Comparison of ENCODE assay signal across 12 cellular contexts in the genomic region with DNA sequence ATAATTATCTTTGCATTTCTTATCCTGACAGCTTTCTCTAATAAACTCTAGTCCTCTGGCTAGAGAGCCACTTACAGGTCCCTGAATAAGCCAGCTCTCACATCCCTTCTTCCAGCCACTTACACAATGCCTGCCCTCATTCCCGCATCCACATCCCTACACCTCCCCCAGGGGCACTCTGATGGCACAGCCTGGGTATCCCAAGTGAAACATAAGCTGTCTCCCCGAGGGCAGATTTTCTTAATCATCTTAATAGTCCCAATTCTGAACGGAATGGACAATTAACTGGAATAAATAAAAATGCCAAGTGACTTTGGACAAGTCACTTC. TPM values are rescaled to one million over a fixed set of nuclear protein-coding genes. Genes with fewer than 3 reads are reported as not detected.
A peak's percentile ranks its signal among the peaks of the same experiment; 100 is the strongest.
DNase-seq lines count a peak whose midpoint lies in the region; ATAC-seq and TF ChIP-seq lines count a peak whose summit lies in the region.
"Had no signal": no experiment of that assay in that cellular context is flagged by ENCODE, and none has a peak within 500 bp of the region (broad histone marks: within the 10 kb centered on the region; RNA-seq: fewer than 3 reads in every experiment).

No MANE protein-coding gene starts in this region.

- no peak overlapping the region for H3K14ac ChIP-seq in H9 (ENCODE audit: insufficient read depth, low read length)

- no peak overlapping the region for H2BK120ac ChIP-seq in H9 (ENCODE audit: low read depth, low read length, poor library complexity, severe bottlenecking)

- H3K18ac ChIP-seq in H9 (ENCODE audit: insufficient read length, low read depth, low read length): no peak overlapping the region

- no peak overlapping the region for H3K4me3 ChIP-seq in adipocyte (ENCODE audit: low read length)
- H3K4me3 ChIP-seq in mesodermal cell (ENCODE audit: extremely low read depth, insufficient read depth, low read length, poor library complexity, severe bottlenecking): no peak overlapping the region
- no peak overlapping the region for H3K4me3 ChIP-seq in thoracic aorta

- H4K20me1 ChIP-seq in H9 (ENCODE audit: control insufficient read depth, insufficient read depth, insufficient read length): peaks cover 4% of the 10 kb centered on the region

- H3K27me3 Mint-ChIP-seq in activated T-cell treated with anti-CD3 and anti-CD28 coated beads, Interleukin-2, amount 50 U/mL, for 72 hours (ENCODE audit: low read depth): no peaks in the 10 kb centered on the region
- H3K27me3 Mint-ChIP-seq in H9 (ENCODE audit: low read depth): peaks cover 51% of the 10 kb centered on the region

- H3K27ac Mint-ChIP-seq in activated T-cell treated with anti-CD3 and anti-CD28 coated beads, Interleukin-2, amount 50 U/mL, for 72 hours: peak overlapping the region; percentile 41
- H3K27ac Mint-ChIP-seq in H9: peak overlapping the region in 1 of 3 experiments; percentile 23; a peak in 1 of 7 replicates

- peaks cover 9% of the 10 kb centered on the region for H3K23me2 ChIP-seq in H9 (ENCODE audit: insufficient read length, low read depth, low read length, poor library complexity, severe bottlenecking)

- DNase-seq in activated T-cell treated with anti-CD3 and anti-CD28 coated beads, Interleukin-2, amount 50 U/mL, for 72 hours: no peak
- DNase-seq in activated T-cell treated with anti-CD3 and anti-CD28 coated beads, Interleukin-2, amount 50 U/mL, for 48 hours: no peak
- DNase-seq in adipocyte (ENCODE audit: low read depth) (no peak), thoracic aorta (ENCODE audit: low spot score) (no peak), GM19240 (ENCODE audit: insufficient read length, low spot score) (no peak), NCI-H524 treated with DMSO at 0.1 percent for 48 hours (lab: John Stamatoyannopoulos, UW) (no peak), H9 (no peak)
- DNase-seq: activated T-cell treated with anti-CD3 and anti-CD28 coated beads for 4 hours, AML-193, Karpas-422 had no signal

- H3K36me3 ChIP-seq in adipocyte (ENCODE audit: control insufficient read depth, insufficient read depth, low read length, severe bottlenecking) (peaks cover 44% of the 10 kb centered on the region), mesodermal cell (ENCODE audit: control insufficient read depth, insufficient read depth, low read length) (peaks cover 60% of the 10 kb centered on the region), thoracic aorta (peaks cover 26% of the 10 kb centered on the region)
- H3K36me3 ChIP-seq: neutrophil had no signal

- no peaks in the 10 kb centered on the region for H3K79me1 ChIP-seq in H9 (ENCODE audit: insufficient read depth, low read depth, low read length, poor library complexity, severe bottlenecking)

- H3K27ac ChIP-seq in mesodermal cell (ENCODE audit: low read depth, low read length, severe bottlenecking) (peak overlapping the region; percentile 95), thoracic aorta (peak overlapping the region; percentile 72 to 87), H9 (ENCODE audit: insufficient read length, low read depth, low read length) (no peak overlapping the region)
- H3K27ac ChIP-seq: neutrophil had no signal

- H3K9me3 ChIP-seq in adipocyte (ENCODE audit: control insufficient read depth, low read length) (no peaks in the 10 kb centered on the region), mesodermal cell (ENCODE audit: control insufficient read depth, low read length) (no peaks in the 10 kb centered on the region), thoracic aorta (no peaks in the 10 kb centered on the region), H9 (ENCODE audit: control insufficient read depth, low read depth, low read length) (no peaks in the 10 kb centered on the region)
- H3K9me3 ChIP-seq: neutrophil had no signal

- peaks cover 61% of the 10 kb centered on the region for H3K4me1 Mint-ChIP-seq in activated T-cell treated with anti-CD3 and anti-CD28 coated beads, Interleukin-2, amount 50 U/mL, for 72 hours (ENCODE audit: low read depth)
- H3K4me1 Mint-ChIP-seq in H9: peaks cover 74 to 89% of the 10 kb centered on the region in 2 experiments

- H3K79me2 ChIP-seq in H9 (ENCODE audit: insufficient read depth, low read length): no peaks in the 10 kb centered on the region

- H3K27me3 ChIP-seq in adipocyte (replicated peaks; ENCODE audit: control insufficient read depth, insufficient read depth, low read length) (no peaks in the 10 kb centered on the region), thoracic aorta (replicated peaks; ENCODE audit: insufficient read depth) (no peaks in the 10 kb centered on the region), H9 (ENCODE audit: insufficient read depth, low read length) (peaks cover 7% of the 10 kb centered on the region; the same call in 1 of the 2 replicates)

- H2BK15ac ChIP-seq in H9 (ENCODE audit: low read depth, low read length): no peak overlapping the region

- H4K8ac ChIP-seq in H9 (replicated peaks; ENCODE audit: insufficient read length, low read depth, low read length): no peak overlapping the region

- H2AK5ac ChIP-seq in H9 (ENCODE audit: insufficient read length, low read length): no peak overlapping the region

- H3K4ac ChIP-seq in H9 (ENCODE audit: low read depth, low read length): no peak overlapping the region

- no peak overlapping the region for H2BK20ac ChIP-seq in H9 (ENCODE audit: low read depth, low read length, poor library complexity, severe bottlenecking)

- no peak overlapping the region for H4K91ac ChIP-seq in H9 (ENCODE audit: insufficient read length, low read depth, low read length)

- no peak overlapping the region for H3K56ac ChIP-seq in H9 (ENCODE audit: insufficient read length, low read depth, low read length)

- no peak overlapping the region for H2AFZ ChIP-seq in H9 (ENCODE audit: low read length)

- no peak overlapping the region for H4K5ac ChIP-seq in H9 (ENCODE audit: insufficient read length, low read depth, low read length)

- no peak for ATAC-seq in activated T-cell treated with anti-CD3 and anti-CD28 coated beads, Interleukin-2, amount 50 U/mL, for 72 hours (replicated peaks in 1 of 2)
- no peak for ATAC-seq in thoracic aorta (ENCODE audit: insufficient number of reproducible peaks, low FRiP score, low read depth)

- H3K4me3 Mint-ChIP-seq in activated T-cell treated with anti-CD3 and anti-CD28 coated beads, Interleukin-2, amount 50 U/mL, for 72 hours: peak overlapping the region; percentile 8 to 12
- peak overlapping the region in 1 of 2 experiments; percentile 18; a peak in 2 of 5 replicates for H3K4me3 Mint-ChIP-seq in H9

- H3K36me3 Mint-ChIP-seq in activated T-cell treated with anti-CD3 and anti-CD28 coated beads, Interleukin-2, amount 50 U/mL, for 72 hours (ENCODE audit: insufficient read depth in 2 of 2): peaks cover 3 to 11% of the 10 kb centered on the region in 2 donors
- H3K36me3 Mint-ChIP-seq in H9 (ENCODE audit: insufficient read depth in 1 of 3, low read depth in 3 of 3): peaks cover 20 to 57% (median 48%) of the 10 kb centered on the region in 3 experiments; a peak in 6 of 7 replicates

- TF ChIP-seq CTCF in thoracic aorta (IDR thresholded peaks at IDR 0.05) (no peak), H9 (conservative IDR thresholded peaks at IDR 0.05) (no peak)

- H3K23ac ChIP-seq in H9 (ENCODE audit: insufficient read length, low read depth, low read length): no peak overlapping the region

- H3T11ph ChIP-seq in H9 (ENCODE audit: low read length): no peak overlapping the region

- H2BK5ac ChIP-seq in H9 (ENCODE audit: insufficient read length, low read length): no peak overlapping the region

- H3K4me1 ChIP-seq in adipocyte (ENCODE audit: control insufficient read depth, insufficient read depth, low read length) (peaks cover 54% of the 10 kb centered on the region), mesodermal cell (ENCODE audit: control insufficient read depth, insufficient read depth, low read length, poor library complexity, severe bottlenecking) (peaks cover 62% of the 10 kb centered on the region), thoracic aorta (ENCODE audit: control insufficient read depth in 1 of 2, low read depth in 2 of 2) (peaks cover 20 to 67% of the 10 kb centered on the region in 2 donors), H9 (ENCODE audit: insufficient read depth, low read length) (peaks cover 12% of the 10 kb centered on the region)

- H3K4me2 ChIP-seq in H9 (ENCODE audit: insufficient read depth, insufficient read length, low read length): no peak overlapping the region

- H3K9ac ChIP-seq in adipocyte (ENCODE audit: low read length) (peak overlapping the region; percentile 30), H9 (ENCODE audit: extremely low read depth, insufficient read length, low read length) (no peak overlapping the region)

- no peak overlapping the region for H2BK12ac ChIP-seq in H9 (ENCODE audit: insufficient read length, low read depth, low read length)

- H3K9me3 Mint-ChIP-seq in activated T-cell treated with anti-CD3 and anti-CD28 coated beads, Interleukin-2, amount 50 U/mL, for 72 hours: no peaks in the 10 kb centered on the region
- H3K9me3 Mint-ChIP-seq in H9: no peaks in the 10 kb centered on the region

- 89 to 100% methylated on average over 1 of the region's 3 CpGs for WGBS in mesodermal cell (ENCODE audit: insufficient coverage in 2 of 2), 2 experiments
- no CpG with 5 or more reads among the region's 3 CpGs for WGBS in H9 (ENCODE audit: extremely low coverage, insufficient read length, low lambda C conversion rate)

RNA-seq across cellular contexts. Expression of a gene that starts 4.9 kb away (rescaled TPM):
- 10 to 100 TPM; 45.7 to 54.4 TPM for total RNA-seq in activated T-cell treated with anti-CD3 and anti-CD28 coated beads, Interleukin-2, amount 50 U/mL, for 72 hours
- 367 TPM for polyA plus RNA-seq in mesodermal cell (2013, experiment 1 of 2)
- 306 TPM for polyA plus RNA-seq in mesodermal cell (2013, experiment 2 of 2)
- total RNA-seq in thoracic aorta (100 to 1,000 TPM; 297 to 378 TPM), H9 (2021) (68.9 and 78.2 TPM in 2 replicates)

RNA-seq across cellular contexts. Expression of a gene that starts 13.1 kb away (rescaled TPM):
- total RNA-seq in activated T-cell treated with anti-CD3 and anti-CD28 coated beads, Interleukin-2, amount 50 U/mL, for 72 hours: 1 to 10 TPM; 1.2 to 1.3 TPM
- polyA plus RNA-seq in mesodermal cell (2013, experiment 1 of 2): 4.6 TPM
- 4.2 TPM for polyA plus RNA-seq in mesodermal cell (2013, experiment 2 of 2)
- 1 to 10 TPM; 2.3 to 2.7 TPM for total RNA-seq in thoracic aorta
- total RNA-seq in H9 (2021): 12.7 and 13.2 TPM in 2 replicates

RNA-seq across cellular contexts. Expression of a gene that starts 27.6 kb away (rescaled TPM):
- 10 to 100 TPM; 76.8 to 80.8 TPM for total RNA-seq in activated T-cell treated with anti-CD3 and anti-CD28 coated beads, Interleukin-2, amount 50 U/mL, for 72 hours
- 48.3 TPM for polyA plus RNA-seq in mesodermal cell (2013, experiment 1 of 2)
- 41.3 TPM for polyA plus RNA-seq in mesodermal cell (2013, experiment 2 of 2)
- total RNA-seq in thoracic aorta (10 to 100 TPM; 28.3 to 31.9 TPM), H9 (2021) (77.8 and 80.4 TPM in 2 replicates)
